In genomic region chr22:20017622-20017958, GRCh38 we compare ENCODE assay signal across 9 cellular contexts. TPM values are rescaled to one million over a fixed set of nuclear protein-coding genes. Genes with fewer than 3 reads are reported as not detected.
A peak's percentile ranks its signal among the peaks of the same experiment; 100 is the strongest.
DNase-seq lines count a peak whose midpoint lies in the region; ATAC-seq and TF ChIP-seq lines count a peak whose summit lies in the region.
"Had no signal": no experiment of that assay in that cellular context is flagged by ENCODE, and none has a peak within 500 bp of the region (broad histone marks: within the 10 kb centered on the region; RNA-seq: fewer than 3 reads in every experiment).

No MANE protein-coding gene starts in this region.

- H3K27me3 Mint-ChIP-seq in activated naive CD4-positive, alpha-beta T cell treated with anti-CD3 and anti-CD28 coated beads, Interleukin-2, amount 10 ng/mL, durations not matched to agents 7 days and 5 days: peaks cover 58% of the 10 kb centered on the region
- H3K27me3 Mint-ChIP-seq in activated CD4-positive, alpha-beta memory T cell treated with anti-CD3 and anti-CD28 coated beads for 36 hours: peaks cover 2% of the 10 kb centered on the region
- H3K27me3 Mint-ChIP-seq in immature natural killer cell (ENCODE audit: low read depth in 3 of 3) (peaks cover 0 to 14% (median 4%) of the 10 kb centered on the region in 3 donors), osteocyte (ENCODE audit: unreplicated experiment) (peaks cover 17% of the 10 kb centered on the region)

- H3K4me1 ChIP-seq in BE2C: peaks cover 24% of the 10 kb centered on the region

- H3K4me3 Mint-ChIP-seq in activated naive CD4-positive, alpha-beta T cell treated with anti-CD3 and anti-CD28 coated beads, Interleukin-2, amount 10 ng/mL, durations not matched to agents 7 days and 5 days: peak overlapping the region; percentile 85
- H3K4me3 Mint-ChIP-seq in activated CD4-positive, alpha-beta memory T cell treated with anti-CD3 and anti-CD28 coated beads for 36 hours: peak overlapping the region; percentile 45
- H3K4me3 Mint-ChIP-seq in immature natural killer cell (peak overlapping the region; percentile 85 to 91 (median 87)), osteocyte (ENCODE audit: unreplicated experiment) (no peak overlapping the region)
- H3K4me3 Mint-ChIP-seq in stimulated activated effector memory CD8-positive, alpha-beta T cell treated with anti-CD3 and anti-CD28 coated beads, Interleukin-12 subunit alpha, Interleukin-12 subunit beta, amount 100 ng/mL, for 72 hours: peak overlapping the region; percentile 78

- no peaks in the 10 kb centered on the region for H3K27me3 ChIP-seq in BE2C

- POLR2A ChIA-PET in activated CD4-positive, alpha-beta memory T cell treated with anti-CD3 and anti-CD28 coated beads for 36 hours (lab: Charles Lee): no interaction called here

- TF ChIP-seq CTCF in BE2C (IDR thresholded peaks at IDR 0.05; ENCODE audit: low read depth, low read length) (no peak), osteocyte (IDR thresholded peaks at IDR 0.05) (no peak)

- peaks cover 2% of the 10 kb centered on the region for H3K36me3 Mint-ChIP-seq in activated naive CD4-positive, alpha-beta T cell treated with anti-CD3 and anti-CD28 coated beads, Interleukin-2, amount 10 ng/mL, durations not matched to agents 7 days and 5 days
- H3K36me3 Mint-ChIP-seq in activated CD4-positive, alpha-beta memory T cell treated with anti-CD3 and anti-CD28 coated beads for 36 hours: no peaks in the 10 kb centered on the region
- no peaks in the 10 kb centered on the region for H3K36me3 Mint-ChIP-seq in immature natural killer cell
- H3K36me3 Mint-ChIP-seq in stimulated activated effector memory CD8-positive, alpha-beta T cell treated with anti-CD3 and anti-CD28 coated beads, Interleukin-12 subunit alpha, Interleukin-12 subunit beta, amount 100 ng/mL, for 72 hours: peaks cover 7% of the 10 kb centered on the region
- no peaks in the 10 kb centered on the region for H3K36me3 Mint-ChIP-seq in osteocyte (ENCODE audit: unreplicated experiment)

- CTCF ChIA-PET in activated naive CD4-positive, alpha-beta T cell treated with anti-CD3 and anti-CD28 coated beads, Interleukin-2, amount 10 ng/mL, durations not matched to agents 7 days and 5 days (lab: Charles Lee): interaction anchor here (1.6 kb wide), 1 partner anchor 48 kb away, joined by 5 read pairs; no protein-coding TSS in a partner anchor
- CTCF ChIA-PET in activated CD4-positive, alpha-beta memory T cell treated with anti-CD3 and anti-CD28 coated beads for 36 hours (lab: Charles Lee): interaction anchor here (0.6 kb wide), 1 partner anchor 33 kb away, joined by 3 read pairs; no protein-coding TSS in a partner anchor

- peaks cover 27% of the 10 kb centered on the region for H3K4me1 Mint-ChIP-seq in activated naive CD4-positive, alpha-beta T cell treated with anti-CD3 and anti-CD28 coated beads, Interleukin-2, amount 10 ng/mL, durations not matched to agents 7 days and 5 days
- H3K4me1 Mint-ChIP-seq in activated CD4-positive, alpha-beta memory T cell treated with anti-CD3 and anti-CD28 coated beads for 36 hours (ENCODE audit: low read depth): peaks cover 23% of the 10 kb centered on the region
- H3K4me1 Mint-ChIP-seq in immature natural killer cell: peaks cover 44 to 48% of the 10 kb centered on the region in 2 donors
- H3K4me1 Mint-ChIP-seq in stimulated activated effector memory CD8-positive, alpha-beta T cell treated with anti-CD3 and anti-CD28 coated beads, Interleukin-12 subunit alpha, Interleukin-12 subunit beta, amount 100 ng/mL, for 72 hours: peaks cover 40% of the 10 kb centered on the region
- peaks cover 23% of the 10 kb centered on the region for H3K4me1 Mint-ChIP-seq in osteocyte (ENCODE audit: unreplicated experiment)

- H3K27ac Mint-ChIP-seq in activated naive CD4-positive, alpha-beta T cell treated with anti-CD3 and anti-CD28 coated beads, Interleukin-2, amount 10 ng/mL, durations not matched to agents 7 days and 5 days: no peak overlapping the region
- no peak overlapping the region for H3K27ac Mint-ChIP-seq in activated CD4-positive, alpha-beta memory T cell treated with anti-CD3 and anti-CD28 coated beads for 36 hours
- H3K27ac Mint-ChIP-seq in immature natural killer cell: peak overlapping the region in 3 of 6 donors; percentile 19 to 40 (median 39)
- peak overlapping the region; percentile 63 for H3K27ac Mint-ChIP-seq in stimulated activated effector memory CD8-positive, alpha-beta T cell treated with anti-CD3 and anti-CD28 coated beads, Interleukin-12 subunit alpha, Interleukin-12 subunit beta, amount 100 ng/mL, for 72 hours
- H3K27ac Mint-ChIP-seq in osteocyte (ENCODE audit: unreplicated experiment): no peak overlapping the region

- ATAC-seq in stimulated activated effector memory CD8-positive, alpha-beta T cell treated with anti-CD3 and anti-CD28 coated beads, Interleukin-12 subunit alpha, Interleukin-12 subunit beta, amount 100 ng/mL, for 72 hours: no peak
- ATAC-seq in GM18498 (IDR thresholded peaks at IDR 0.05; ENCODE audit: unreplicated experiment): no peak

- H3K9me3 Mint-ChIP-seq in activated naive CD4-positive, alpha-beta T cell treated with anti-CD3 and anti-CD28 coated beads, Interleukin-2, amount 10 ng/mL, durations not matched to agents 7 days and 5 days: no peaks in the 10 kb centered on the region
- no peaks in the 10 kb centered on the region for H3K9me3 Mint-ChIP-seq in activated CD4-positive, alpha-beta memory T cell treated with anti-CD3 and anti-CD28 coated beads for 36 hours
- H3K9me3 Mint-ChIP-seq in immature natural killer cell (no peaks in the 10 kb centered on the region), osteocyte (ENCODE audit: unreplicated experiment) (no peaks in the 10 kb centered on the region)
- H3K9me3 Mint-ChIP-seq in stimulated activated effector memory CD8-positive, alpha-beta T cell treated with anti-CD3 and anti-CD28 coated beads, Interleukin-12 subunit alpha, Interleukin-12 subunit beta, amount 100 ng/mL, for 72 hours: no peaks in the 10 kb centered on the region

- no peak overlapping the region; the same call in 1 of the 2 replicates for H3K4me3 ChIP-seq in BE2C (ENCODE audit: low read depth, low read length)

- intact Hi-C loops in activated CD4-positive, alpha-beta memory T cell treated with anti-CD3 and anti-CD28 coated beads for 36 hours (cut with micrococcal nuclease): no loop called here

- H3K36me3 ChIP-seq in BE2C: no peaks in the 10 kb centered on the region

- no peaks in the 10 kb centered on the region for H3K9me3 ChIP-seq in BE2C

- no peak for DNase-seq in activated naive CD4-positive, alpha-beta T cell treated with anti-CD3 and anti-CD28 coated beads, Interleukin-2, amount 10 ng/mL, durations not matched to agents 7 days and 5 days
- DNase-seq in activated naive CD4-positive, alpha-beta T cell (lab: John Stamatoyannopoulos, UW): no peak
- no peak for DNase-seq in activated CD4-positive, alpha-beta memory T cell treated with anti-CD3 and anti-CD28 coated beads for 36 hours
- no peak for DNase-seq in immature natural killer cell
- no peak for DNase-seq in stimulated activated effector memory CD8-positive, alpha-beta T cell treated with anti-CD3 and anti-CD28 coated beads, Interleukin-12 subunit alpha, Interleukin-12 subunit beta, amount 100 ng/mL, for 72 hours (ENCODE audit: low spot score in 2 of 2)
- no peak for DNase-seq in BE2C
- no peak for DNase-seq in osteocyte (ENCODE audit: extremely low spot score, unreplicated experiment)
- DNase-seq: activated gamma-delta T cell treated with Interleukin-2 at 50 U/mL for 16 hours had no signal

RNA-seq across cellular contexts. Expression of gene ARVCF, which starts 1.0 kb away (rescaled TPM):
- total RNA-seq in activated CD4-positive, alpha-beta memory T cell treated with anti-CD3 and anti-CD28 coated beads for 36 hours: 1 to 10 TPM; 1.5 to 2.4 TPM
- 10 to 100 TPM in 1 of 3 donors, 1 to 10 TPM in 2; 5.3 to 15.9 (median 5.3) TPM for polyA plus RNA-seq in immature natural killer cell
- polyA plus RNA-seq in BE2C (2012; ENCODE audit: insufficient read depth, insufficient read length, low read depth): 335 TPM
- 26.5 and 29.3 TPM in 2 replicates for total RNA-seq in osteocyte

RNA-seq across cellular contexts. Expression of gene TANGO2, which starts 3.3 kb away (rescaled TPM):
- 10 to 100 TPM; 20.7 to 23.6 TPM for total RNA-seq in activated CD4-positive, alpha-beta memory T cell treated with anti-CD3 and anti-CD28 coated beads for 36 hours
- polyA plus RNA-seq in immature natural killer cell: 10 to 100 TPM; 43.3 to 68.6 (median 56.6) TPM
- polyA plus RNA-seq in BE2C (2012; ENCODE audit: insufficient read depth, insufficient read length, low read depth): 8.0 TPM
- 24.9 and 28.1 TPM in 2 replicates for total RNA-seq in osteocyte
